ENCODE assay signal across 1 cellular context in the genomic region with DNA sequence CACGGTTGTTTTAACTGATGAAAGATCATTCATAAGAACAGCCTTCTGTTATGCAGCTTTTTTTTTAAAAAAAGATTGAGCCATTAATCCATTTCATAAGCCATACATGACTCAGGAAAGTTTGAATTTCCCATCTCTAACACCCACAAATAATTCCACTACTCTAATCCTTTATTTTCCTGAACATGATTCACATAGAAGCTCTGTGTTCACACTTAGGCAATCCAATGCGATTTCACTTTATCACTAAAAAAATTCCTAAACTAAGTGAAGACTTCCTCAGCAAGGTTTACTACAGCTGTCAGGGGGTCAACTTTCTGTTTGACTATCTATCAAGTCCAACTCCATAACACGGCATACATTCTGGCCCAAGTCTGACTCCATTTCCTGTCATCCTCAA.
TF ChIP-seq lines count a peak whose summit lies in the region.

No MANE protein-coding gene starts in this region.

TF ChIP-seq in WTC11, 78 proteins besides CTCF, POLR2A, EP300 and RAD21 (continued from another document):
- TF ChIP-seq ZNF263 (CRISPR knock-in tag; IDR thresholded peaks at IDR 0.05; ENCODE audit: low read depth) (no peak), ZBTB21 (CRISPR knock-in tag; IDR thresholded peaks at IDR 0.05; ENCODE audit: borderline replicate concordance) (no peak), TEAD4 (CRISPR knock-in tag; IDR thresholded peaks at IDR 0.05) (no peak), JUN (CRISPR knock-in tag; IDR thresholded peaks at IDR 0.05) (no peak), CREB1 (CRISPR knock-in tag; IDR thresholded peaks at IDR 0.05) (no peak)
- TF ChIP-seq, protein P1, sequence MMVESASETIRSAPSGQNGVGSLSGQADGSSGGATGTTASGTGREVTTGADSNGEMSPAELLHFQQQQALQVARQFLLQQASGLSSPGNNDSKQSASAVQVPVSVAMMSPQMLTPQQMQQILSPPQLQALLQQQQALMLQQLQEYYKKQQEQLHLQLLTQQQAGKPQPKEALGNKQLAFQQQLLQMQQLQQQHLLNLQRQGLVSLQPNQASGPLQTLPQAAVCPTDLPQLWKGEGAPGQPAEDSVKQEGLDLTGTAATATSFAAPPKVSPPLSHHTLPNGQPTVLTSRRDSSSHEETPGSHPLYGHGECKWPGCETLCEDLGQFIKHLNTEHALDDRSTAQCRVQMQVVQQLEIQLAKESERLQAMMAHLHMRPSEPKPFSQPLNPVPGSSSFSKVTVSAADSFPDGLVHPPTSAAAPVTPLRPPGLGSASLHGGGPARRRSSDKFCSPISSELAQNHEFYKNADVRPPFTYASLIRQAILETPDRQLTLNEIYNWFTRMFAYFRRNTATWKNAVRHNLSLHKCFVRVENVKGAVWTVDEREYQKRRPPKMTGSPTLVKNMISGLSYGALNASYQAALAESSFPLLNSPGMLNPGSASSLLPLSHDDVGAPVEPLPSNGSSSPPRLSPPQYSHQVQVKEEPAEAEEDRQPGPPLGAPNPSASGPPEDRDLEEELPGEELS (CRISPR knock-in tag; IDR thresholded peaks at IDR 0.05): no peak
- TF ChIP-seq, protein P2, sequence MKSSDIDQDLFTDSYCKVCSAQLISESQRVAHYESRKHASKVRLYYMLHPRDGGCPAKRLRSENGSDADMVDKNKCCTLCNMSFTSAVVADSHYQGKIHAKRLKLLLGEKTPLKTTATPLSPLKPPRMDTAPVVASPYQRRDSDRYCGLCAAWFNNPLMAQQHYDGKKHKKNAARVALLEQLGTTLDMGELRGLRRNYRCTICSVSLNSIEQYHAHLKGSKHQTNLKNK (CRISPR knock-in tag; IDR thresholded peaks at IDR 0.05): no peak
